8 cellular contexts compared by ENCODE assay signal in the genomic region with DNA sequence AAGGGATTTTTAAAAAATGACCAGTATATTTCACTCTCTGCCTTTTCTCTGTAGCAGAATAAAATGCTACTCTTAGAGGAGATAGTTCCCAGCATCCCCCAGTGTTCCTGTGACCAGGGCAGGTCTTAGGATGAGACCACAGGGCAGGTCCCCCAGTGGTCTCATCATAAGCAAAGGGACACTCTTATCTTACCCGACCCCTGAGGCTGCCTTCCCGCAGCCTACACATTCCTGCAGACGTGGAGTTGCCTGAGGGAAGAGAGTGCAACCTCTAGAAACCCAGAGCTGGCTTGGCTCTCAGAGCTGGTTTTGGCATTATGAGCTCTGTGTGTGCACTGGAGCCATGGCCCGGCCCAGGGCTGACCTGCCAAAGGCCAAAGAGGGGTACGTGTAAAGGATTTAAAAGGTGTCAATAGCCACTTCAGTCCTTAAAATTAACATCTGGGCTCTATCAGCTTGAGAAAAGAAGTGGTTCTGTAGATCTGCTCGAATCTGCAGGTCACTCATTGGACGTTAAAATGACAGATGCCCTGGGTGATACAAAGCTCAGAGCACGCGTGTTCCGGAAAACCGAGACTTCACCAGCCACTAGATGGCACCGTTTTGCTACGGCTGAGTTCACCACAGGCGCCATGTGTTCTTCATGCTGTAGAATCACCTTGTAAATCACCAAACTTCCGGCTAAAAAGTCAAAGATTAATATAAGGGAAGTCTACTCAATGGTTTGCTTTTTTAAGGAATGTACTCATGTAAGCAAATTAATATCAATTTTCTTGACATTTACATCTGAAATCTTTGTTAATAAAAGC.
A peak's percentile ranks its signal among the peaks of the same experiment; 100 is the strongest.
DNase-seq lines count a peak whose midpoint lies in the region; ATAC-seq and TF ChIP-seq lines count a peak whose summit lies in the region.
"Not testable (repeated sequence)": the region's sequence is repeated elsewhere in the genome, so short reads cannot be mapped to it uniquely, and the experiment has no call there.

No MANE protein-coding gene starts in this region.

- not testable (repeated sequence) for H3K4me1 ChIP-seq in DOHH2 (ENCODE audit: control insufficient read depth, low read length); fibroblast of lung (ENCODE audit: control insufficient read depth, extremely low read depth, insufficient read depth, low read length)

- not testable (repeated sequence) for H3K9me3 ChIP-seq in DOHH2 (ENCODE audit: control insufficient read depth, insufficient read depth, low read length); fibroblast of lung (ENCODE audit: control insufficient read depth, insufficient read depth, low read depth, low read length)

- H3K4me1 Mint-ChIP-seq in activated T-helper 17 cell treated with anti-CD3 and anti-CD28 coated beads, Interleukin-2, amount 50 U/mL, for 72 hours; stimulated activated naive CD8-positive, alpha-beta T cell treated with anti-CD3 and anti-CD28 coated beads, Interleukin-15, amount 100 ng/mL, for 72 hours: not testable (repeated sequence)

- H3K27me3 Mint-ChIP-seq in activated T-helper 17 cell treated with anti-CD3 and anti-CD28 coated beads, Interleukin-2, amount 50 U/mL, for 72 hours; stimulated activated naive CD8-positive, alpha-beta T cell treated with anti-CD3 and anti-CD28 coated beads, Interleukin-15, amount 100 ng/mL, for 72 hours: not testable (repeated sequence)

- H3K9me2 ChIP-seq in DOHH2 (replicated peaks; ENCODE audit: control insufficient read depth, low read length) = not testable (repeated sequence)

- not testable (repeated sequence) for H4K20me1 ChIP-seq in DOHH2 (ENCODE audit: control insufficient read depth, insufficient read depth, low read depth, low read length); fibroblast of lung (ENCODE audit: control insufficient read depth, extremely low read depth, insufficient read depth, low read length)

- H3F3A ChIP-seq in DOHH2 (ENCODE audit: control insufficient read depth, insufficient read depth) = not testable (repeated sequence)

- DNase-seq in LoVo (ENCODE audit: low spot score) (peak; percentile 18), RKO (ENCODE audit: low spot score) (peak; percentile 45), fibroblast of lung (ENCODE audit: low read depth in 2 of 2) (peak; percentile 33 to 41), lung microvascular endothelial cell (ENCODE audit: low read depth in 2 of 2) (peak; percentile 29 to 52)
- DNase-seq in stimulated activated naive CD8-positive, alpha-beta T cell treated with anti-CD3 and anti-CD28 coated beads, Interleukin-15, amount 100 ng/mL, for 72 hours = peak in 1 of 2 donors; percentile 27

- not testable (repeated sequence) for H3K9ac ChIP-seq in fibroblast of lung (ENCODE audit: insufficient read depth, low read length)

- not testable (repeated sequence) for H3K27ac ChIP-seq in DOHH2 (ENCODE audit: low read depth, low read length); fibroblast of lung (ENCODE audit: insufficient read depth, low read length)

- H3K4me3 ChIP-seq in DOHH2 (ENCODE audit: low read length); fibroblast of lung (replicated peaks in 1 of 4; ENCODE audit: control extremely low read depth in 1 of 4, insufficient read depth in 1 of 4, low read depth in 3 of 4, low read length in 4 of 4): not testable (repeated sequence)

- H3K36me3 Mint-ChIP-seq in activated T-helper 17 cell treated with anti-CD3 and anti-CD28 coated beads, Interleukin-2, amount 50 U/mL, for 72 hours (ENCODE audit: low read depth) = not testable (repeated sequence)

- not testable (repeated sequence) for H3K36me3 ChIP-seq in DOHH2 (ENCODE audit: control insufficient read depth, low read length); fibroblast of lung (ENCODE audit: control insufficient read depth, insufficient read depth, low read length)

- H3K4me3 Mint-ChIP-seq in activated T-helper 17 cell treated with anti-CD3 and anti-CD28 coated beads, Interleukin-2, amount 50 U/mL, for 72 hours; stimulated activated naive CD8-positive, alpha-beta T cell treated with anti-CD3 and anti-CD28 coated beads, Interleukin-15, amount 100 ng/mL, for 72 hours: not testable (repeated sequence)

- H3K27me3 ChIP-seq in DOHH2 (ENCODE audit: control insufficient read depth, low read length); fibroblast of lung (ENCODE audit: control insufficient read depth, insufficient read depth, low read length): not testable (repeated sequence)

- H2AFZ ChIP-seq in fibroblast of lung (ENCODE audit: low read length) = not testable (repeated sequence)

- H3K9me3 Mint-ChIP-seq in activated T-helper 17 cell treated with anti-CD3 and anti-CD28 coated beads, Interleukin-2, amount 50 U/mL, for 72 hours; stimulated activated naive CD8-positive, alpha-beta T cell treated with anti-CD3 and anti-CD28 coated beads, Interleukin-15, amount 100 ng/mL, for 72 hours: not testable (repeated sequence)

- H3K79me2 ChIP-seq in DOHH2 (ENCODE audit: control insufficient read depth, low read length); fibroblast of lung (ENCODE audit: control insufficient read depth, insufficient read depth, low read length): not testable (repeated sequence)

- peak; percentile 31 for TF ChIP-seq CTCF in DOHH2 (IDR thresholded peaks at IDR 0.05; ENCODE audit: low read depth, low read length, poor library complexity, severe bottlenecking)
- peak in 1 of 2 donors; percentile 22 for TF ChIP-seq CTCF in fibroblast of lung (conservative IDR thresholded peaks at IDR 0.05 in 1 of 2, IDR thresholded peaks at IDR 0.05 in 1 of 2; ENCODE audit: low read depth in 1 of 2, low read length in 2 of 2)

- H3K27ac Mint-ChIP-seq in activated T-helper 17 cell treated with anti-CD3 and anti-CD28 coated beads, Interleukin-2, amount 50 U/mL, for 72 hours; stimulated activated naive CD8-positive, alpha-beta T cell treated with anti-CD3 and anti-CD28 coated beads, Interleukin-15, amount 100 ng/mL, for 72 hours: not testable (repeated sequence)

- not testable (repeated sequence) for H3K4me2 ChIP-seq in DOHH2 (ENCODE audit: low read length); fibroblast of lung (ENCODE audit: extremely low read depth, insufficient read depth, low read length)

- ATAC-seq in GM21825 (IDR thresholded peaks at IDR 0.05; ENCODE audit: unreplicated experiment) = peak; percentile 67
- peak; percentile 69 for ATAC-seq in activated T-helper 17 cell treated with anti-CD3 and anti-CD28 coated beads, Interleukin-2, amount 50 U/mL, for 72 hours (replicated peaks)
- peak; percentile 81 for ATAC-seq in stimulated activated naive CD8-positive, alpha-beta T cell treated with anti-CD3 and anti-CD28 coated beads, Interleukin-15, amount 100 ng/mL, for 72 hours
